ENCODE assay signal across 8 cellular contexts in the genomic region with DNA sequence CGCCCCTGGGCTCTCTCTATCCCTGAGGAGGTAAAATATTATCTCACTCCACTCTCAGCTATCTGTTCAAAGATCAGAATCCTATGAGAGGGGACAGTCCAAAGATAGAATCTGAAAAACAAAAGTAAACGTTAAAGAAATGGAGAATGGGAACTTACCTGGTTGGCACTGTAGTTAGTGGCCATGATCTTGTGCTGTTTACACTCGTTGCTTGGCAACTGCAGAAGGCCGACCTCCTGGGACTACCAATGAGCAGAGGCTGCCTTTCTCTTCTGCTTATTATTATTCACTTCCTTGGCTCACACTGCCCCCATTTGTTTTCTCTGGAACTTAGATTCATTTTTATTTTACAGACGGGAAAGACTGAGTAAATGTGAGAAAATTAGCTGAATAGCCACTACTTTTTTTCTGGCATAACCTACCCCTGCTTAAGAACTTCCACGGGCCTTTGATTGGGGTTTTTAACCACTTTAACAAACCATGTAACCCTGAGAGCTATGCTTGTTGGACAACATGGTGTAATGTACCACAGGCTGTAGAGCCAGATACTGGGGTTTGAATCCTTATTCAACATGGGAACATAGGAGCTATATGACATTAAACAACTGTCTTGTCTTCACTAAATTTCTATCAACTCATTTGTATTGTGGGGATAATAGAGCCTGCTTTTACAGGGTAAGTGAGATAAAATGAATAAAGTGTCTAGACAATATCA. TPM values are rescaled to one million over a fixed set of nuclear protein-coding genes. Genes with fewer than 3 reads are reported as not detected.
A peak's percentile ranks its signal among the peaks of the same experiment; 100 is the strongest.
DNase-seq lines count a peak whose midpoint lies in the region; ATAC-seq and TF ChIP-seq lines count a peak whose summit lies in the region.

A gene with protein sequence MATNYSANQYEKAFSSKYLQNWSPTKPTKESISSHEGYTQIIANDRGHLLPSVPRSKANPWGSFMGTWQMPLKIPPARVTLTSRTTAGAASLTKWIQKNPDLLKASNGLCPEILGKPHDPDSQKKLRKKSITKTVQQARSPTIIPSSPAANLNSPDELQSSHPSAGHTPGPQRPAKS (minus strand): TSS at position 193 of the 715 bp plus-strand sequence. CDS start 8 bp downstream, at position 185.

- H3K27me3 Mint-ChIP-seq in activated CD8-positive, alpha-beta memory T cell treated with anti-CD3 and anti-CD28 coated beads, Interleukin-2, amount 10 ng/mL, durations not matched to agents 7 days and 5 days = no peaks in the 10 kb centered on the region
- H3K27me3 Mint-ChIP-seq in H9 (ENCODE audit: low read depth) = no peaks in the 10 kb centered on the region

- no peak within 1 kb of the TSS for H3K56ac ChIP-seq in H9 (ENCODE audit: insufficient read length, low read depth, low read length)

- H2BK15ac ChIP-seq in H9 (ENCODE audit: low read depth, low read length) = no peak within 1 kb of the TSS

- no peak within 1 kb of the TSS for H2BK20ac ChIP-seq in H9 (ENCODE audit: low read depth, low read length, poor library complexity, severe bottlenecking)

- H3K27ac ChIP-seq in H9 (ENCODE audit: insufficient read length, low read depth, low read length) (no peak within 1 kb of the TSS), brain microvascular endothelial cell (peak within 1 kb of the TSS; percentile 5), iPS-18a (ENCODE audit: low read length) (peak within 1 kb of the TSS; percentile 97), skeletal muscle tissue (ENCODE audit: low read depth, low read length) (peak within 1 kb of the TSS; percentile 25)

- peak within 1 kb of the TSS; percentile 44 for H2BK120ac ChIP-seq in H9 (ENCODE audit: low read depth, low read length, poor library complexity, severe bottlenecking)

- no peak within 1 kb of the TSS for H3K14ac ChIP-seq in H9 (ENCODE audit: insufficient read depth, low read length)

- H3T11ph ChIP-seq in H9 (ENCODE audit: low read length) = peak within 1 kb of the TSS; percentile 59

- H3K4ac ChIP-seq in H9 (ENCODE audit: low read depth, low read length) = no peak within 1 kb of the TSS; the same call in 1 of the 2 replicates

- H4K8ac ChIP-seq in H9 (replicated peaks; ENCODE audit: insufficient read length, low read depth, low read length) = no peak within 1 kb of the TSS

- H3K36me3 ChIP-seq in brain microvascular endothelial cell (replicated peaks) (peaks cover 7% of the 10 kb centered on the region), iPS-18a (ENCODE audit: control insufficient read depth, low read depth, low read length) (peaks cover 4% of the 10 kb centered on the region), skeletal muscle tissue (ENCODE audit: control insufficient read depth in 3 of 3, insufficient read depth in 3 of 3, low read length in 3 of 3) (peaks cover 13 to 14% (median 13%) of the 10 kb centered on the region in 3 donors)

- no peak within 1 kb of the TSS for H3K4me3 ChIP-seq in brain microvascular endothelial cell (ENCODE audit: low read depth, low read length)
- no peak within 1 kb of the TSS for H3K4me3 ChIP-seq in iPS-18a (ENCODE audit: low read length)
- H3K4me3 ChIP-seq in skeletal muscle tissue (ENCODE audit: low read length in 3 of 3) = no peak within 1 kb of the TSS

- H3K18ac ChIP-seq in H9 (ENCODE audit: insufficient read length, low read depth, low read length) = no peak within 1 kb of the TSS

- H3K4me2 ChIP-seq in H9 (ENCODE audit: insufficient read depth, insufficient read length, low read length) = no peak within 1 kb of the TSS

- no peaks in the 10 kb centered on the region for H4K20me1 ChIP-seq in H9 (ENCODE audit: control insufficient read depth, insufficient read depth, insufficient read length)

- in situ Hi-C loops in brain microvascular endothelial cell (cut with HindIII; ENCODE audit: low pct_ligation_motif_present, low sequenced_read_pairs) = no loop called here

- CTCF ChIA-PET in activated CD8-positive, alpha-beta memory T cell treated with anti-CD3 and anti-CD28 coated beads, Interleukin-2, amount 10 ng/mL, durations not matched to agents 7 days and 5 days (lab: Charles Lee) = interaction anchor here (0.8 to 3.6 kb wide), 14 partner anchors 10 to 177 kb away, joined by 3 to 25 read pairs (median 5); partner anchors contain the start of genes APOA2 and TOMM40L

- H3K9me3 Mint-ChIP-seq in activated CD8-positive, alpha-beta memory T cell treated with anti-CD3 and anti-CD28 coated beads, Interleukin-2, amount 10 ng/mL, durations not matched to agents 7 days and 5 days (ENCODE audit: low read depth) = no peaks in the 10 kb centered on the region
- no peaks in the 10 kb centered on the region for H3K9me3 Mint-ChIP-seq in H9

- H3K4me1 ChIP-seq in H9 (ENCODE audit: insufficient read depth, low read length) (no peaks in the 10 kb centered on the region; the same call in 1 of the 2 replicates), iPS-18a (ENCODE audit: control insufficient read depth, low read depth, low read length) (peaks cover 10% of the 10 kb centered on the region), skeletal muscle tissue (ENCODE audit: control insufficient read depth in 3 of 3, insufficient read depth in 3 of 3, low read length in 3 of 3) (no peaks in the 10 kb centered on the region)

- peaks cover 17% of the 10 kb centered on the region for H3K4me1 Mint-ChIP-seq in activated CD8-positive, alpha-beta memory T cell treated with anti-CD3 and anti-CD28 coated beads, Interleukin-2, amount 10 ng/mL, durations not matched to agents 7 days and 5 days
- peaks cover 12 to 16% of the 10 kb centered on the region in 2 experiments for H3K4me1 Mint-ChIP-seq in H9

- no peak within 1 kb of the TSS for H2BK5ac ChIP-seq in H9 (ENCODE audit: insufficient read length, low read length)

- H2AK5ac ChIP-seq in H9 (ENCODE audit: insufficient read length, low read length) = no peak within 1 kb of the TSS

- H3K9ac ChIP-seq in H9 (ENCODE audit: extremely low read depth, insufficient read length, low read length) = no peak within 1 kb of the TSS
- peak within 1 kb of the TSS; percentile 66 for H3K9ac ChIP-seq in iPS-18a (ENCODE audit: low read length)
- no peak within 1 kb of the TSS for H3K9ac ChIP-seq in skeletal muscle tissue (ENCODE audit: low read depth in 1 of 3, low read length in 3 of 3)

- no peaks in the 10 kb centered on the region for H3K27me3 ChIP-seq in H9 (ENCODE audit: insufficient read depth, low read length)
- no peaks in the 10 kb centered on the region for H3K27me3 ChIP-seq in brain microvascular endothelial cell (replicated peaks)
- H3K27me3 ChIP-seq in iPS-18a (ENCODE audit: control insufficient read depth, insufficient read depth, low read length) = no peaks in the 10 kb centered on the region
- H3K27me3 ChIP-seq in skeletal muscle tissue (ENCODE audit: control insufficient read depth in 3 of 3, insufficient read depth in 3 of 3, low read length in 3 of 3) = no peaks in the 10 kb centered on the region

- peak; percentile 78 for DNase-seq in activated CD8-positive, alpha-beta memory T cell treated with anti-CD3 and anti-CD28 coated beads, Interleukin-2, amount 10 ng/mL, durations not matched to agents 7 days and 5 days
- DNase-seq in activated CD8-positive, alpha-beta memory T cell treated with anti-CD3 and anti-CD28 coated beads, Interleukin-2, amount 50 U/mL, for 48 hours = no peak
- DNase-seq in H9 (peak; percentile 85), LHCN-M2 (ENCODE audit: low read depth) (peak; percentile 75), RPMI8226 (peak; percentile 65), brain microvascular endothelial cell (peak; percentile 87)

- no peak within 1 kb of the TSS for H4K5ac ChIP-seq in H9 (ENCODE audit: insufficient read length, low read depth, low read length)

- H3K9me3 ChIP-seq in H9 (ENCODE audit: control insufficient read depth, low read depth, low read length) (no peaks in the 10 kb centered on the region), iPS-18a (ENCODE audit: control insufficient read depth, low read depth, low read length) (no peaks in the 10 kb centered on the region), skeletal muscle tissue (ENCODE audit: control insufficient read depth in 3 of 3, low read length in 3 of 3) (no peaks in the 10 kb centered on the region)

- no peak within 1 kb of the TSS for H4K91ac ChIP-seq in H9 (ENCODE audit: insufficient read length, low read depth, low read length)

- ATAC-seq in activated CD8-positive, alpha-beta memory T cell treated with anti-CD3 and anti-CD28 coated beads, Interleukin-2, amount 10 ng/mL, durations not matched to agents 7 days and 5 days = peak; percentile 99

- H3K36me3 Mint-ChIP-seq in activated CD8-positive, alpha-beta memory T cell treated with anti-CD3 and anti-CD28 coated beads, Interleukin-2, amount 10 ng/mL, durations not matched to agents 7 days and 5 days = peaks cover 14% of the 10 kb centered on the region
- peaks cover 2 to 22% (median 22%) of the 10 kb centered on the region in 3 experiments; a peak in 5 of 7 replicates for H3K36me3 Mint-ChIP-seq in H9 (ENCODE audit: insufficient read depth in 1 of 3, low read depth in 3 of 3)

- no peak within 1 kb of the TSS for H2AFZ ChIP-seq in H9 (ENCODE audit: low read length)

- no CpG with 5 or more reads among the region's 6 CpGs for WGBS in H9 (ENCODE audit: extremely low coverage, insufficient read length, low lambda C conversion rate)

- H3K4me3 Mint-ChIP-seq in activated CD8-positive, alpha-beta memory T cell treated with anti-CD3 and anti-CD28 coated beads, Interleukin-2, amount 10 ng/mL, durations not matched to agents 7 days and 5 days = no peak within 1 kb of the TSS
- H3K4me3 Mint-ChIP-seq in H9 = no peak within 1 kb of the TSS; a peak in 1 of 5 replicates

- H3K23me2 ChIP-seq in H9 (ENCODE audit: insufficient read length, low read depth, low read length, poor library complexity, severe bottlenecking) = no peaks in the 10 kb centered on the region

- peak within 1 kb of the TSS; percentile 38 for H3K27ac Mint-ChIP-seq in activated CD8-positive, alpha-beta memory T cell treated with anti-CD3 and anti-CD28 coated beads, Interleukin-2, amount 10 ng/mL, durations not matched to agents 7 days and 5 days
- peak within 1 kb of the TSS; percentile 73 to 93 (median 84); a peak in 5 of 7 replicates for H3K27ac Mint-ChIP-seq in H9

- no peak within 1 kb of the TSS for H2BK12ac ChIP-seq in H9 (ENCODE audit: insufficient read length, low read depth, low read length)

- TF ChIP-seq CTCF in H9 (conservative IDR thresholded peaks at IDR 0.05) (0 out of 3 replicates have a peak, but pooled peaks have one; percentile 23), brain microvascular endothelial cell (IDR thresholded peaks at IDR 0.05; ENCODE audit: low read depth, low read length, missing control alignments) (peak; percentile 20)

- H3K79me1 ChIP-seq in H9 (ENCODE audit: insufficient read depth, low read depth, low read length, poor library complexity, severe bottlenecking) = no peaks in the 10 kb centered on the region

- H3K23ac ChIP-seq in H9 (ENCODE audit: insufficient read length, low read depth, low read length) = no peak within 1 kb of the TSS

- H3K79me2 ChIP-seq in H9 (ENCODE audit: insufficient read depth, low read length) = no peaks in the 10 kb centered on the region

RNA-seq across cellular contexts. Expression of the gene that starts here (rescaled TPM):
- total RNA-seq in activated CD8-positive, alpha-beta memory T cell treated with anti-CD3 and anti-CD28 coated beads, Interleukin-2, amount 10 ng/mL, durations not matched to agents 7 days and 5 days = not detected
- total RNA-seq in H9 (2021) (not detected in 2 replicates), LHCN-M2 (2014; rRNA removed) (not detected in 2 replicates), skeletal muscle tissue (not detected)
- polyA plus RNA-seq in LHCN-M2 (2012) = not detected

Comparison
In these comparisons a context has a peak if more than half of its experiments do, and no peak if none do; other contexts are left out.
1. Peak in DNase-seq and ATAC-seq in activated CD8-positive, alpha-beta memory T cell treated with anti-CD3 and anti-CD28 coated beads, Interleukin-2, amount 10 ng/mL, durations not matched to agents 7 days and 5 days; RNA of the gene not detected or under 1 TPM.
2. Peak in DNase-seq in H9; RNA of the gene not detected or under 1 TPM.
3. Peak in DNase-seq in LHCN-M2; RNA of the gene not detected or under 1 TPM.